21 cellular contexts compared by ENCODE assay signal in the genomic region with DNA sequence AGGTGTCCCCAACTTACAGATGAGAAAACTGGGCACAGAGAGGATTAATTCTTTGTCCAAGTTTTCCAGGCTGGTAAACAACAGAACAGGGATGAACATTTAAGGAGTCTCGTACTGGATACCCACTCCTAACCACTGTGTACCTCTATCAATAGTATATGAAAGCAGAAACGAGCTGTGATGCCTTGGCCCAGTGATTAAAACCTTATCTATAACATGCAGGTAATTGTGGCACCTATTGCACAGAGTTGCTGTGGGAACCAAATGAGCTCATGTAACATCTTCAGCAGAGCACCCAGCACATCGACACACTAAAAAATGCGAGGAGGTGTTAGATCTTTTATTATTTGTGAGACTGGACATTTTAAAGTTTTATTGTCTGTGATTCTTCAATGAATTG. TPM values are rescaled to one million over a fixed set of nuclear protein-coding genes. Genes with fewer than 3 reads are reported as not detected.
DNase-seq lines count a peak whose midpoint lies in the region; ATAC-seq and TF ChIP-seq lines count a peak whose summit lies in the region.
"Had no signal": no experiment of that assay in that cellular context is flagged by ENCODE, and none has a peak within 500 bp of the region (broad histone marks: within the 10 kb centered on the region; RNA-seq: fewer than 3 reads in every experiment).

No MANE protein-coding gene starts in this region.

- POLR2A ChIA-PET in CD4-positive, alpha-beta memory T cell (lab: Charles Lee; ENCODE audit: partially characterized antibody): no interaction called here

- no peak for TF ChIP-seq CTCF in BE2C (IDR thresholded peaks at IDR 0.05; ENCODE audit: low read depth, low read length)

- intact Hi-C loops in CD4-positive, alpha-beta memory T cell (cut with micrococcal nuclease): loop anchor here (10.0 kb wide), 1 partner anchor 328 kb away; no protein-coding TSS in a partner anchor

- peak overlapping the region in 6 of 7 donors; percentile 38 to 90 (median 85) for H3K27ac Mint-ChIP-seq in CD4-positive, alpha-beta memory T cell
- H3K27ac Mint-ChIP-seq in activated naive CD8-positive, alpha-beta T cell treated with anti-CD3 and anti-CD28 coated beads, Interleukin-2, amount 50 U/mL, for 24 hours: peak overlapping the region; percentile 48
- peak overlapping the region in 1 of 2 donors; percentile 99 for H3K27ac Mint-ChIP-seq in natural killer cell treated with Interleukin-12 subunit alpha and Interleukin-12 subunit beta and Interleukin-15 and Interleukin-18, amount 100 ng/mL, for 72 hours

- no peaks in the 10 kb centered on the region for H3K36me3 ChIP-seq in BLaER1
- no peaks in the 10 kb centered on the region for H3K36me3 ChIP-seq in CD4-positive, alpha-beta memory T cell (ENCODE audit: insufficient read depth, low read length)
- H3K36me3 ChIP-seq in BE2C: no peaks in the 10 kb centered on the region
- H3K36me3 ChIP-seq: brain microvascular endothelial cell had no signal

- no peak overlapping the region for H3K9ac ChIP-seq in BLaER1

- peak overlapping the region; percentile 60 to 88 (median 83) for H3K4me3 Mint-ChIP-seq in CD4-positive, alpha-beta memory T cell
- peak overlapping the region; percentile 74 for H3K4me3 Mint-ChIP-seq in activated naive CD8-positive, alpha-beta T cell treated with anti-CD3 and anti-CD28 coated beads, Interleukin-2, amount 50 U/mL, for 24 hours
- peak overlapping the region; percentile 91 for H3K4me3 Mint-ChIP-seq in natural killer cell treated with Interleukin-12 subunit alpha and Interleukin-12 subunit beta and Interleukin-15 and Interleukin-18, amount 100 ng/mL, for 72 hours

- CTCF ChIA-PET in CD4-positive, alpha-beta memory T cell (lab: Charles Lee; ENCODE audit: partially characterized antibody): no interaction called here

- peaks cover 0 to 3% of the 10 kb centered on the region in 2 donors for H3K27me3 Mint-ChIP-seq in CD4-positive, alpha-beta memory T cell
- peaks cover 27% of the 10 kb centered on the region for H3K27me3 Mint-ChIP-seq in activated naive CD8-positive, alpha-beta T cell treated with anti-CD3 and anti-CD28 coated beads, Interleukin-2, amount 50 U/mL, for 24 hours
- no peaks in the 10 kb centered on the region for H3K27me3 Mint-ChIP-seq in natural killer cell treated with Interleukin-12 subunit alpha and Interleukin-12 subunit beta and Interleukin-15 and Interleukin-18, amount 100 ng/mL, for 72 hours

- no peak for DNase-seq in CD4-positive, alpha-beta memory T cell
- DNase-seq in activated naive CD8-positive, alpha-beta T cell treated with anti-CD3 and anti-CD28 coated beads, Interleukin-2, amount 50 U/mL, for 24 hours: no peak
- DNase-seq in natural killer cell treated with Interleukin-12 subunit alpha and Interleukin-12 subunit beta and Interleukin-15 and Interleukin-18, amount 100 ng/mL, for 72 hours (ENCODE audit: low spot score): no peak
- no peak for DNase-seq in NCI-H1417 (lab: John Stamatoyannopoulos, UW)
- DNase-seq in BE2C: no peak
- no peak for DNase-seq in NCI-H1048 (lab: John Stamatoyannopoulos, UW)
- DNase-seq: activated CD4-positive, alpha-beta T cell treated with anti-CD3 and anti-CD28 coated beads, Interleukin-2, amount 50 U/mL, for 48 hours; activated naive CD4-positive, alpha-beta T cell treated with anti-CD3 and anti-CD28 coated beads, Interleukin-2, amount 50 U/mL, for 16 hours; brain microvascular endothelial cell; DMS79; naive thymus-derived CD8-positive, alpha-beta T cell; NCI-H1436; NCI-H2227 treated with DMSO at 0.1 percent for 48 hours; SHP77; stimulated activated CD4-positive, alpha-beta T cell treated with anti-CD3 and anti-CD28 coated beads, Interleukin-15, amount 100 ng/mL, for 24 hours; T-helper 9 cell had no signal

- H3K4me1 Mint-ChIP-seq in CD4-positive, alpha-beta memory T cell: peaks cover 17 to 96% (median 43%) of the 10 kb centered on the region in 4 donors
- H3K4me1 Mint-ChIP-seq in activated naive CD8-positive, alpha-beta T cell treated with anti-CD3 and anti-CD28 coated beads, Interleukin-2, amount 50 U/mL, for 24 hours: peaks cover 59% of the 10 kb centered on the region
- H3K4me1 Mint-ChIP-seq in natural killer cell treated with Interleukin-12 subunit alpha and Interleukin-12 subunit beta and Interleukin-15 and Interleukin-18, amount 100 ng/mL, for 72 hours (ENCODE audit: low read depth in 2 of 2): peaks cover 69 to 93% of the 10 kb centered on the region in 2 donors

- no peaks in the 10 kb centered on the region for H3K9me3 Mint-ChIP-seq in CD4-positive, alpha-beta memory T cell
- H3K9me3 Mint-ChIP-seq in activated naive CD8-positive, alpha-beta T cell treated with anti-CD3 and anti-CD28 coated beads, Interleukin-2, amount 50 U/mL, for 24 hours: no peaks in the 10 kb centered on the region
- no peaks in the 10 kb centered on the region for H3K9me3 Mint-ChIP-seq in natural killer cell treated with Interleukin-12 subunit alpha and Interleukin-12 subunit beta and Interleukin-15 and Interleukin-18, amount 100 ng/mL, for 72 hours
- H3K9me3 Mint-ChIP-seq: naive thymus-derived CD8-positive, alpha-beta T cell had no signal

- H3K27ac ChIP-seq in BLaER1: no peak overlapping the region
- peak overlapping the region; percentile 31 for H3K27ac ChIP-seq in CD4-positive, alpha-beta memory T cell (ENCODE audit: low read depth, low read length)
- H3K27ac ChIP-seq: brain microvascular endothelial cell had no signal

- H3K36me3 Mint-ChIP-seq in CD4-positive, alpha-beta memory T cell: no peaks in the 10 kb centered on the region
- no peaks in the 10 kb centered on the region for H3K36me3 Mint-ChIP-seq in activated naive CD8-positive, alpha-beta T cell treated with anti-CD3 and anti-CD28 coated beads, Interleukin-2, amount 50 U/mL, for 24 hours (ENCODE audit: low read depth)
- peaks cover 8% of the 10 kb centered on the region for H3K36me3 Mint-ChIP-seq in natural killer cell treated with Interleukin-12 subunit alpha and Interleukin-12 subunit beta and Interleukin-15 and Interleukin-18, amount 100 ng/mL, for 72 hours
- H3K36me3 Mint-ChIP-seq: naive thymus-derived CD8-positive, alpha-beta T cell had no signal

- H3K9me3 ChIP-seq in BLaER1: no peaks in the 10 kb centered on the region
- no peaks in the 10 kb centered on the region for H3K9me3 ChIP-seq in CD4-positive, alpha-beta memory T cell (ENCODE audit: control insufficient read depth in 1 of 2, low read length in 2 of 2)
- H3K9me3 ChIP-seq in BE2C: no peaks in the 10 kb centered on the region

- H3K4me3 ChIP-seq in BLaER1 (no peak overlapping the region), BE2C (ENCODE audit: low read depth, low read length) (no peak overlapping the region)
- H3K4me3 ChIP-seq in CD4-positive, alpha-beta memory T cell (ENCODE audit: low read length in 2 of 2): no peak overlapping the region

- H4K20me1 ChIP-seq in BLaER1: no peaks in the 10 kb centered on the region

- peaks cover 68% of the 10 kb centered on the region for H3K4me1 ChIP-seq in BLaER1
- peaks cover 52% of the 10 kb centered on the region for H3K4me1 ChIP-seq in CD4-positive, alpha-beta memory T cell (ENCODE audit: insufficient read depth, low read length)
- 0 out of 2 replicates have a peak, but pooled peaks cover 3% of the 10 kb centered on the region for H3K4me1 ChIP-seq in BE2C

- H3K4me2 ChIP-seq in BLaER1: peak overlapping the region; percentile 84

- no peak for ATAC-seq in activated naive CD8-positive, alpha-beta T cell treated with anti-CD3 and anti-CD28 coated beads, Interleukin-2, amount 50 U/mL, for 24 hours
- no peak for ATAC-seq in natural killer cell treated with Interleukin-12 subunit alpha and Interleukin-12 subunit beta and Interleukin-15 and Interleukin-18, amount 100 ng/mL, for 72 hours
- ATAC-seq: naive thymus-derived CD8-positive, alpha-beta T cell had no signal

- H3K27me3 ChIP-seq in BLaER1 (no peaks in the 10 kb centered on the region), BE2C (no peaks in the 10 kb centered on the region)
- H3K27me3 ChIP-seq in CD4-positive, alpha-beta memory T cell (ENCODE audit: insufficient read depth, low read length): no peaks in the 10 kb centered on the region
- H3K27me3 ChIP-seq: brain microvascular endothelial cell had no signal

RNA-seq across cellular contexts. Expression of a gene that starts 1.6 kb away (rescaled TPM):
- total RNA-seq in CD4-positive, alpha-beta memory T cell: 10 to 100 TPM; 27.7 to 30.4 TPM
- polyA plus RNA-seq in CD4-positive, alpha-beta memory T cell: 100 to 1,000 TPM in 1 of 2 donors, 10 to 100 TPM in 1; 86.9 to 101 TPM
- 10 to 100 TPM; 13.2 to 86.0 TPM for total RNA-seq in natural killer cell treated with Interleukin-12 subunit alpha and Interleukin-12 subunit beta and Interleukin-15 and Interleukin-18, amount 100 ng/mL, for 72 hours
- polyA plus RNA-seq in BE2C (2012; ENCODE audit: insufficient read depth, insufficient read length, low read depth): 18.5 TPM
- total RNA-seq: H1 had no signal
- polyA plus RNA-seq: BJ, H1 had no signal

RNA-seq across cellular contexts. Expression of a gene that starts 52.8 kb away (rescaled TPM):
- total RNA-seq in CD4-positive, alpha-beta memory T cell: not detected
- polyA plus RNA-seq in CD4-positive, alpha-beta memory T cell: not detected
- under 1 TPM in 1 of 2 donors, not detected in 1; 0.31 TPM for total RNA-seq in natural killer cell treated with Interleukin-12 subunit alpha and Interleukin-12 subunit beta and Interleukin-15 and Interleukin-18, amount 100 ng/mL, for 72 hours
- polyA plus RNA-seq in BE2C (2012; ENCODE audit: insufficient read depth, insufficient read length, low read depth): not detected
- total RNA-seq: H1; liver; naive thymus-derived CD8-positive, alpha-beta T cell; temporal lobe had no signal
- polyA plus RNA-seq: BJ; H1; liver; naive thymus-derived CD8-positive, alpha-beta T cell had no signal
